20 cellular contexts compared by ENCODE assay signal in genomic region chr9:126239515-126239914, GRCh38.
"Had no signal": no experiment of that assay in that cellular context is flagged by ENCODE, and none has a peak within 500 bp of the region (broad histone marks: within the 10 kb centered on the region; RNA-seq: fewer than 3 reads in every experiment).

No MANE protein-coding gene starts in this region.

- H3K4me3 ChIP-seq: coronary artery, dorsolateral prefrontal cortex, esophagus squamous epithelium, gastrocnemius medialis, heart right ventricle, left lung, lower lobe of right lung had no signal

- H3K36me3 ChIP-seq: esophagus squamous epithelium, gastrocnemius medialis, heart right ventricle, left lung, lower lobe of right lung had no signal

- H3K27ac ChIP-seq: coronary artery, dorsolateral prefrontal cortex, esophagus squamous epithelium, gastrocnemius medialis, heart right ventricle, left lung, lower lobe of right lung had no signal

- H3K4me1 ChIP-seq: esophagus squamous epithelium, gastrocnemius medialis, heart right ventricle, left lung, lower lobe of right lung had no signal

- H3K27ac Mint-ChIP-seq: naive thymus-derived CD4-positive, alpha-beta T cell had no signal

- ATAC-seq: gastrocnemius medialis; heart right ventricle; left cardiac atrium; left lung; left ventricle myocardium superior; lower lobe of right lung; naive thymus-derived CD4-positive, alpha-beta T cell had no signal

- H3K4me3 Mint-ChIP-seq: naive thymus-derived CD4-positive, alpha-beta T cell had no signal

- DNase-seq: dermis blood vessel endothelial cell; dorsolateral prefrontal cortex; effector CD4-positive, alpha-beta T cell; effector memory CD4-positive, alpha-beta T cell; esophagus squamous epithelium; foreskin fibroblast; foreskin melanocyte; gastrocnemius medialis; glutamatergic neuron; head of caudate nucleus; heart right ventricle; hippocampal formation; left cardiac atrium; left lung; left ventricle myocardium superior; lower lobe of right lung; mesenchymal stem cell; midbrain; naive thymus-derived CD4-positive, alpha-beta T cell had no signal

- H3K9me3 ChIP-seq: gastrocnemius medialis had no signal

- H3K27me3 ChIP-seq: dorsolateral prefrontal cortex, esophagus squamous epithelium, heart right ventricle, left lung had no signal
